Comparison of ENCODE assay signal across 19 cellular contexts in the genomic region with DNA sequence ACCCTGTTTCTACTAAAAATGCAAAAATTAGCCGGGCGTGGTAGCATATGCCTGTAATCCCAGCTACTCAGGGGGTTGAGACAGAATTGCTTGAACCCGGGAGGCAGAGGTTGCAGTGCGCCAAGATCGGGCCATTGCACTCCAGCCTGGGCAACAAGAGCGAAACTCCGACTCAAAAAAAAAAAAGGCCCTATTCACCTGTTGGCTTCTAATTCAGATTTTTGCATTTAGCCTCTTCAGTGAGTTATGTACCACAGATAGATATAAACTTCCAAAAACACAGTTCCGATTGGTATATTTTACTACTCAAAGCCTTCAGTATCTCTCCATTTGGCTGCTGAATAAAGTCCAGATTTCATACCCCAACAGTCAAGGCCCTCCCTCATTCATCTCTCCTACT.
"Had no signal": no experiment of that assay in that cellular context is flagged by ENCODE, and none has a peak within 500 bp of the region (broad histone marks: within the 10 kb centered on the region; RNA-seq: fewer than 3 reads in every experiment).

No MANE protein-coding gene starts in this region.

- H3K36me3 ChIP-seq: esophagus muscularis mucosa, gastrocnemius medialis, heart right ventricle, ovary, right atrium auricular region, sigmoid colon, suprapubic skin, tibial artery, upper lobe of left lung, uterus had no signal

- H3K9me3 ChIP-seq: esophagus muscularis mucosa, gastrocnemius medialis, heart right ventricle, ovary, right atrium auricular region, sigmoid colon, suprapubic skin, tibial artery, upper lobe of left lung, uterus had no signal

- H3K27me3 ChIP-seq: esophagus muscularis mucosa, gastrocnemius medialis, heart right ventricle, ovary, right atrium auricular region, sigmoid colon, suprapubic skin, tibial artery, upper lobe of left lung, uterus had no signal

- H3K4me3 ChIP-seq: esophagus muscularis mucosa, gastrocnemius medialis, heart right ventricle, ovary, right atrium auricular region, sigmoid colon, skin epidermis, suprapubic skin, tibial artery, upper lobe of left lung, uterus had no signal

- ATAC-seq: gastrocnemius medialis; stimulated activated effector memory CD8-positive, alpha-beta T cell treated with anti-CD3 and anti-CD28 coated beads, Interleukin-12 subunit alpha, Interleukin-12 subunit beta, amount 100 ng/mL, for 72 hours had no signal

- H3K27ac ChIP-seq: epithelial cell of prostate, esophagus muscularis mucosa, ovary, right atrium auricular region, sigmoid colon, suprapubic skin, tibial artery, upper lobe of left lung, uterus had no signal

- DNase-seq: effector memory CD8-positive, alpha-beta T cell; gastrocnemius medialis; heart right ventricle; islet precursor cell; mammary epithelial cell; nephron progenitor cell; ovary; sigmoid colon; stimulated activated CD4-positive, alpha-beta T cell treated with anti-CD3 and anti-CD28 coated beads, Interleukin-12 subunit alpha, Interleukin-12 subunit beta, amount 100 ng/mL, for 4 hours; stimulated activated naive CD8-positive, alpha-beta T cell treated with anti-CD3 and anti-CD28 coated beads, Interleukin-15, Interleukin-2, amounts not matched to agents 100 U/mL and 50 U/mL, for 24 hours; tibial artery; upper lobe of left lung; uterus had no signal
